ENCODE assay signal across 1 cellular context in genomic region chr1:32221980-32222751, GRCh38.
TF ChIP-seq lines count a peak whose summit lies in the region.

EIF3I (plus strand) TSS chr1:32222407; CDS start chr1:32222442, 35 bp downstream.
TMEM234 (minus strand) TSS chr1:32222353; CDS start chr1:32222322, 31 bp downstream.

TF ChIP-seq in K562, 482 proteins besides CTCF, POLR2A, EP300 and RAD21 (continued from another document and continues in another):
- TF ChIP-seq CTCFL (IDR thresholded peaks at IDR 0.05; ENCODE audit: borderline replicate concordance, insufficient read depth, low read depth, low read length, poor library complexity, severe bottlenecking) (no peak), CLOCK (CRISPR knock-in tag; IDR thresholded peaks at IDR 0.05; ENCODE audit: borderline replicate concordance) (no peak), TAF9B (IDR thresholded peaks at IDR 0.05; ENCODE audit: partially characterized antibody) (peak; percentile 78), ZNF764 (CRISPR knock-in tag; IDR thresholded peaks at IDR 0.05; ENCODE audit: low read depth) (no peak), ZNF324 (CRISPR knock-in tag; IDR thresholded peaks at IDR 0.05) (no peak), HIVEP1 (CRISPR knock-in tag; IDR thresholded peaks at IDR 0.05) (no peak), MITF (IDR thresholded peaks at IDR 0.05) (no peak), ZNF584 (CRISPR knock-in tag; IDR thresholded peaks at IDR 0.05; ENCODE audit: low read depth) (no peak), FIP1L1 (IDR thresholded peaks at IDR 0.05; ENCODE audit: low read depth, low read length, poor library complexity, severe bottlenecking) (no peak), BRD9 (IDR thresholded peaks at IDR 0.05; ENCODE audit: low read depth, partially characterized antibody) (no peak), CREB5 (CRISPR knock-in tag; IDR thresholded peaks at IDR 0.05) (no peak), ZNF445 (CRISPR knock-in tag; IDR thresholded peaks at IDR 0.05; ENCODE audit: low read depth) (no peak), TBP (optimal IDR thresholded peaks at IDR 0.05; ENCODE audit: low read depth, low read length) (peak; percentile 65), ZNF311 (CRISPR knock-in tag; IDR thresholded peaks at IDR 0.05) (no peak), PTRF (tag; IDR thresholded peaks at IDR 0.05) (no peak), TAF15 (IDR thresholded peaks at IDR 0.05; ENCODE audit: low read depth, low read length) (no peak), CBFA2T2 (conservative IDR thresholded peaks at IDR 0.05) (no peak), RNF219 (CRISPR knock-in tag; IDR thresholded peaks at IDR 0.05) (no peak), RBM25 (IDR thresholded peaks at IDR 0.05; ENCODE audit: low read depth, low read length, severe bottlenecking) (no peak), NCOA4 (IDR thresholded peaks at IDR 0.05; ENCODE audit: partially characterized antibody) (no peak), PHF8 (IDR thresholded peaks at IDR 0.05; ENCODE audit: borderline replicate concordance, low read length) (peak; percentile 94), LEF1 (IDR thresholded peaks at IDR 0.05) (no peak), TCF3 (CRISPR knock-in tag; IDR thresholded peaks at IDR 0.05) (no peak), ZNF140 (CRISPR knock-in tag; IDR thresholded peaks at IDR 0.05) (no peak), GTF2E2 (tag; IDR thresholded peaks at IDR 0.05) (no peak), KAT2B (IDR thresholded peaks at IDR 0.05; ENCODE audit: low read depth, low read length) (no peak), ZNF23 (CRISPR knock-in tag; IDR thresholded peaks at IDR 0.05) (no peak), HDAC6 (IDR thresholded peaks at IDR 0.05; ENCODE audit: low read depth, low read length) (no peak), YY1 (IDR thresholded peaks at IDR 0.05; ENCODE audit: borderline replicate concordance in 1 of 3, control insufficient read depth in 1 of 3, extremely low read depth in 1 of 3, insufficient read depth in 3 of 3, insufficient read length in 1 of 3, insufficient replicate concordance in 2 of 3, low read depth in 1 of 3, low read length in 2 of 3) (peak in 2 of 3 experiments; percentile 11 to 65), ZBTB49 (CRISPR knock-in tag; IDR thresholded peaks at IDR 0.05; ENCODE audit: borderline replicate concordance) (no peak), ZNF589 (CRISPR knock-in tag; IDR thresholded peaks at IDR 0.05; ENCODE audit: low read depth) (no peak), FOS (IDR thresholded peaks at IDR 0.05; ENCODE audit: extremely low read depth, insufficient read length) (no peak), PHF21A (IDR thresholded peaks at IDR 0.05; ENCODE audit: borderline replicate concordance, low read depth) (no peak), NFIC (IDR thresholded peaks at IDR 0.05) (no peak; the same call in 1 of the 2 replicates), TAF1 (IDR thresholded peaks at IDR 0.05; ENCODE audit: control insufficient read depth, extremely low read depth, insufficient read depth, low read length, severe bottlenecking) (peak; percentile 74), ZFPM2 (CRISPR knock-in tag; IDR thresholded peaks at IDR 0.05) (no peak), ZNF134 (CRISPR knock-in tag; conservative IDR thresholded peaks at IDR 0.05) (no peak), U2AF1 (optimal IDR thresholded peaks at IDR 0.05; ENCODE audit: low read depth, low read length) (no peak), BRF2 (IDR thresholded peaks at IDR 0.05; ENCODE audit: borderline replicate concordance, insufficient read depth, insufficient read length) (no peak), SMAD4 (CRISPR knock-in tag; conservative IDR thresholded peaks at IDR 0.05) (no peak), HNRNPL (IDR thresholded peaks at IDR 0.05; ENCODE audit: low read depth, low read length) (no peak), GMEB1 (CRISPR knock-in tag; IDR thresholded peaks at IDR 0.05) (no peak), ZBTB1 (CRISPR knock-in tag; IDR thresholded peaks at IDR 0.05; ENCODE audit: borderline replicate concordance, low read depth) (no peak), VEZF1 (CRISPR knock-in tag; IDR thresholded peaks at IDR 0.05) (peak; percentile 84), GTF2F1 (IDR thresholded peaks at IDR 0.05; ENCODE audit: low read depth, low read length) (0 out of 2 replicates have a peak, but pooled peaks have one; percentile 30), SRF (CRISPR knock-in tag; IDR thresholded peaks at IDR 0.05) (no peak), SIN3B (IDR thresholded peaks at IDR 0.05; ENCODE audit: low read depth) (peak; percentile 72), RB1 (IDR thresholded peaks at IDR 0.05; ENCODE audit: low read depth) (peak; percentile 23; the same call in 1 of the 2 replicates), ELK1 (CRISPR knock-in tag; IDR thresholded peaks at IDR 0.05) (no peak), RNF2 (IDR thresholded peaks at IDR 0.05) (no peak), NR2C1 (IDR thresholded peaks at IDR 0.05) (peak; percentile 98), NR2C1 (tag; IDR thresholded peaks at IDR 0.05) (peak; percentile 98)
